ENCODE assay signal across 33 cellular contexts in genomic region chr13:80707000-80707983, GRCh38.
"Had no signal": no experiment of that assay in that cellular context is flagged by ENCODE, and none has a peak within 500 bp of the region (broad histone marks: within the 10 kb centered on the region; RNA-seq: fewer than 3 reads in every experiment).

No MANE protein-coding gene starts in this region.

- H3K27me3 ChIP-seq: adrenal gland, brain microvascular endothelial cell, MG63 had no signal

- H3K4me3 Mint-ChIP-seq: activated B cell treated with CpG ODN at 0.5 μM for 24 hours; activated CD4-positive, alpha-beta memory T cell treated with anti-CD3 and anti-CD28 coated beads for 36 hours; activated naive CD4-positive, alpha-beta T cell treated with anti-CD3 and anti-CD28 coated beads for 36 hours; activated T-cell treated with anti-CD3 and anti-CD28 coated beads, Interleukin-2, amount 50 U/mL, for 4 hours; activated T-helper 1 cell treated with anti-CD3 and anti-CD28 coated beads, Interleukin-12 subunit alpha, Interleukin-12 subunit beta, Interleukin-2, Interleukin-4 antibody, amounts not matched to agents 30 ng/mL and 10 ng/mL and 1 ng/mL, durations not matched to agents 14 hours and 24 hours and 36 hours; central memory CD8-positive, alpha-beta T cell had no signal

- H3K9me3 Mint-ChIP-seq: activated B cell treated with CpG ODN at 0.5 μM for 24 hours had no signal

- H3K27me3 Mint-ChIP-seq: activated B cell treated with CpG ODN at 0.5 μM for 24 hours; activated CD4-positive, alpha-beta memory T cell treated with anti-CD3 and anti-CD28 coated beads for 36 hours; central memory CD8-positive, alpha-beta T cell had no signal

- H3K36me3 Mint-ChIP-seq: activated CD4-positive, alpha-beta memory T cell treated with anti-CD3 and anti-CD28 coated beads for 36 hours had no signal

- H3K27ac Mint-ChIP-seq: activated B cell treated with CpG ODN at 0.5 μM for 24 hours; activated CD4-positive, alpha-beta memory T cell treated with anti-CD3 and anti-CD28 coated beads for 36 hours; activated naive CD4-positive, alpha-beta T cell treated with anti-CD3 and anti-CD28 coated beads for 36 hours; activated naive CD4-positive, alpha-beta T cell treated with anti-CD3 and anti-CD28 coated beads, Interleukin-2, amount 50 U/mL, for 72 hours; activated T-helper 1 cell treated with anti-CD3 and anti-CD28 coated beads, Interleukin-12 subunit alpha, Interleukin-12 subunit beta, Interleukin-2, Interleukin-4 antibody, amounts not matched to agents 30 ng/mL and 10 ng/mL and 1 ng/mL, durations not matched to agents 14 hours and 24 hours and 36 hours had no signal

- DNase-seq: activated B cell treated with CpG ODN at 0.5 μM for 24 hours; activated CD4-positive, alpha-beta memory T cell treated with anti-CD3 and anti-CD28 coated beads for 36 hours; activated CD4-positive, alpha-beta T cell treated with anti-CD3 and anti-CD28 coated beads for 4 hours; activated CD4-positive, alpha-beta T cell treated with anti-CD3 and anti-CD28 coated beads, Interleukin-2, amount 50 U/mL, for 1 hour; activated CD4-positive, CD25-positive, alpha-beta regulatory T cell treated with anti-CD3 and anti-CD28 coated beads, Interleukin-2, amount 50 U/mL, for 72 hours; activated CD8-positive, alpha-beta memory T cell treated with anti-CD3 and anti-CD28 coated beads, Interleukin-2, amount 50 U/mL, for 4 hours; activated gamma-delta T cell treated with Interleukin-2 at 50 U/mL for 16 hours; activated naive CD4-positive, alpha-beta T cell treated with anti-CD3 and anti-CD28 coated beads for 36 hours; activated T-cell treated with anti-CD3 and anti-CD28 coated beads for 4 hours; activated T-cell treated with anti-CD3 and anti-CD28 coated beads, Interleukin-2, amount 50 U/mL, for 4 hours; adrenal gland; anterior cingulate cortex; brain microvascular endothelial cell; Kasumi-1; KG1; MG63; NCI-H1092; NCI-H1436 treated with DMSO at 0.1 percent for 48 hours; NCI-H1694 treated with DMSO at 0.1 percent for 48 hours; NCI-H2029; NCI-H345; NCI-H524 treated with DMSO at 0.1 percent for 48 hours; NK-92 treated with Interleukin-12 subunit alpha and Interleukin-12 subunit beta, amount 100 ng/mL, for 24 hours; OCI-M1; Right ventricle myocardium superior; SW 1271; T-helper 1 cell; T-helper 2 cell; T-helper 9 cell had no signal

- H3K27ac ChIP-seq: adrenal gland, brain microvascular endothelial cell, VCaP had no signal

- H3K4me1 Mint-ChIP-seq: activated B cell treated with CpG ODN at 0.5 μM for 24 hours; central memory CD8-positive, alpha-beta T cell had no signal

- H3K9me3 ChIP-seq: adrenal gland, MG63 had no signal

- H3K36me3 ChIP-seq: adrenal gland, brain microvascular endothelial cell, MG63 had no signal

- ATAC-seq: activated naive CD4-positive, alpha-beta T cell treated with anti-CD3 and anti-CD28 coated beads, Interleukin-2, amount 50 U/mL, for 72 hours; activated T-cell treated with anti-CD3 and anti-CD28 coated beads, Interleukin-2, amount 50 U/mL, for 4 hours had no signal

- H3K4me1 ChIP-seq: adrenal gland had no signal

- H3K4me3 ChIP-seq: adrenal gland, MG63 had no signal
